In the genomic region with DNA sequence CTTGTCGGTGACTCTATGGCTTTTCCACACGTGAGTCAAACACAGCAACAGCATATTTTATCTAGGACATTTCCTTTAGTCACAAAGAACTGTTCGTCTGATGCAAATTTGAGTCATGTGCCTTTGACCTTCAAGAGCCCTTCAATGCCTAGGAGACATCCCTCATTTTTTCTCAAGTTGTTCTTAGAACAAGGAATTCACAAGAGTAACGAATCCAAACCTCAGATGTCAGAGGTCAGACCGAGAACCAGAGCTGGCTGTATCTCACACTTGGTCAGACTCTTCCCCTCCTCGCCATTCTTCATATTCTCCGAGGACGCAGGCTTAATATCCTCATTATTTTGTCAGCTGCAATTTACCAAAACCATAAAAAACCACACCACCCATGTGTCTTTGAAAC, we compare ENCODE assay signal across 17 cellular contexts.
"Had no signal": no experiment of that assay in that cellular context is flagged by ENCODE, and none has a peak within 500 bp of the region (broad histone marks: within the 10 kb centered on the region; RNA-seq: fewer than 3 reads in every experiment).

No MANE protein-coding gene starts in this region.

- H3K36me3 Mint-ChIP-seq: WTC11 had no signal

- H2AFZ ChIP-seq: hepatocyte had no signal

- H3K4me1 Mint-ChIP-seq: activated CD4-positive, alpha-beta T cell treated with anti-CD3 and anti-CD28 coated beads, Interleukin-2, amount 10 ng/mL, durations not matched to agents 7 days and 5 days; WTC11 had no signal

- H3K79me2 ChIP-seq: hepatocyte had no signal

- H3K4me3 ChIP-seq: adrenal gland, esophagus squamous epithelium, gastroesophageal sphincter, hepatocyte, ovary, skin epidermis, tibial nerve had no signal

- H3K36me3 ChIP-seq: adrenal gland, esophagus squamous epithelium, gastroesophageal sphincter, ovary, tibial nerve had no signal

- H3K4me2 ChIP-seq: hepatocyte had no signal

- H3K27ac Mint-ChIP-seq: activated CD4-positive, alpha-beta T cell treated with anti-CD3 and anti-CD28 coated beads, Interleukin-2, amount 10 ng/mL, durations not matched to agents 7 days and 5 days; activated T-helper 2 cell treated with anti-CD3 and anti-CD28 coated beads, Interferon-gamma antibody, Interleukin-2, Interleukin-4, amounts not matched to agents 10 μg/mL and 5 μg/mL and 100 μg/mL, durations not matched to agents 14 hours and 24 hours and 36 hours; T-helper 1 cell treated with Interleukin-12 subunit alpha and Interleukin-12 subunit beta and Interleukin-4 antibody, amounts not matched to agents 30 μg/mL and 1 μg/mL, for 36 hours; WTC11 had no signal

- H3K27me3 ChIP-seq: adrenal gland, hepatocyte, ovary, tibial nerve had no signal

- ATAC-seq: gastroesophageal sphincter, WTC11 had no signal

- FAIRE-seq: bronchial epithelial cell, colon had no signal

- H3K27ac ChIP-seq: adrenal gland, esophagus squamous epithelium, gastroesophageal sphincter, hepatocyte, ovary, skin epidermis had no signal

- H3K4me3 Mint-ChIP-seq: activated CD4-positive, alpha-beta T cell treated with anti-CD3 and anti-CD28 coated beads, Interleukin-2, amount 10 ng/mL, durations not matched to agents 7 days and 5 days; T-helper 1 cell treated with Interleukin-12 subunit alpha and Interleukin-12 subunit beta and Interleukin-4 antibody, amounts not matched to agents 30 μg/mL and 1 μg/mL, for 36 hours; WTC11 had no signal

- H3K4me1 ChIP-seq: adrenal gland, esophagus squamous epithelium, gastroesophageal sphincter had no signal

- DNase-seq: activated CD4-positive, alpha-beta T cell treated with anti-CD3 and anti-CD28 coated beads, Interleukin-2, amount 10 ng/mL, durations not matched to agents 7 days and 5 days; activated naive CD4-positive, alpha-beta T cell treated with anti-CD3 and anti-CD28 coated beads, Interleukin-2, amount 50 U/mL, for 16 hours; activated T-cell treated with anti-CD3 and anti-CD28 coated beads for 4 hours; adrenal gland; esophagus squamous epithelium; kidney glomerular epithelial cell; mesendoderm; ovary had no signal

- H3K9me3 Mint-ChIP-seq: activated CD4-positive, alpha-beta T cell treated with anti-CD3 and anti-CD28 coated beads, Interleukin-2, amount 10 ng/mL, durations not matched to agents 7 days and 5 days; activated T-helper 2 cell treated with anti-CD3 and anti-CD28 coated beads, Interferon-gamma antibody, Interleukin-2, Interleukin-4, amounts not matched to agents 10 μg/mL and 5 μg/mL and 100 μg/mL, durations not matched to agents 14 hours and 24 hours and 36 hours; T-helper 1 cell treated with Interleukin-12 subunit alpha and Interleukin-12 subunit beta and Interleukin-4 antibody, amounts not matched to agents 30 μg/mL and 1 μg/mL, for 36 hours; WTC11 had no signal

- H3K9me3 ChIP-seq: adrenal gland, esophagus squamous epithelium, gastroesophageal sphincter, ovary, tibial nerve had no signal
